In genomic region chr16:67834242-67834614, GRCh38 we compare ENCODE assay signal across 1 cellular context.
TF ChIP-seq lines count a peak whose summit lies in the region.

No MANE protein-coding gene starts in this region.

TF ChIP-seq in GM12878, 131 proteins besides CTCF, POLR2A, EP300 and RAD21:
- TF ChIP-seq REST (IDR thresholded peaks at IDR 0.05; ENCODE audit: low read depth, low read length) (no peak), IKZF1 (conservative IDR thresholded peaks at IDR 0.05) (no peak), NFYA (IDR thresholded peaks at IDR 0.05; ENCODE audit: borderline replicate concordance, low read depth, low read length) (no peak), LARP7 (IDR thresholded peaks at IDR 0.05) (no peak), RFX5 (IDR thresholded peaks at IDR 0.05; ENCODE audit: low read depth, low read length) (no peak), NR2C2 (IDR thresholded peaks at IDR 0.05; ENCODE audit: borderline replicate concordance, control insufficient read depth, insufficient read length, low read depth) (no peak), SKIL (IDR thresholded peaks at IDR 0.05; ENCODE audit: low read depth, poor library complexity, severe bottlenecking) (no peak), E2F4 (IDR thresholded peaks at IDR 0.05; ENCODE audit: low read depth, low read length) (no peak), RBBP5 (conservative IDR thresholded peaks at IDR 0.05) (no peak), TAF1 (IDR thresholded peaks at IDR 0.05; ENCODE audit: borderline replicate concordance, low read depth, low read length) (no peak), CBX3 (IDR thresholded peaks at IDR 0.05; ENCODE audit: borderline replicate concordance, low read depth) (no peak), ATF7 (IDR thresholded peaks at IDR 0.05; ENCODE audit: low read depth) (no peak), POLR2AphosphoS5 (IDR thresholded peaks at IDR 0.05; ENCODE audit: low read length) (no peak), ZNF24 (IDR thresholded peaks at IDR 0.05) (no peak), FOXK2 (IDR thresholded peaks at IDR 0.05) (no peak)
